ENCODE assay signal across 20 cellular contexts in the genomic region with DNA sequence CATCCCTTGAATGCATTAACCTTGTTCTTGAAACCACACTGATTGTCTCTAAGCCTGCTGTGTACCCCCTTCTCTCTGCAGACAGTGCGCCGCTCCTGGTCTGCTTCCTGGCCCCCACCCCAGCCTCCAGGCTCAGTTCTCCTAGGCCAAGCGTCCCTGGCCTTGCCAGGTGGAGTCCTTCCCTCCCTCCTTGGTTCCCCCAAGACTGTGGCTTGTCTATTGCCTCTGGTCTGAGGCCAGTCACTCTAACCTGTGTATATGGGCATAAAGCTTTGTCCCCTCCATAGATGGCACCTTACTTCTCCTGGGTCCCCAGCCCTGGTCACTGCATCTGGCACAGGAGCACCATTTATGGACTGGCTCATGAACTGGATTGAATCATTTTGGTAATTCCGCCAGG.
"Had no signal": no experiment of that assay in that cellular context is flagged by ENCODE, and none has a peak within 500 bp of the region (broad histone marks: within the 10 kb centered on the region; RNA-seq: fewer than 3 reads in every experiment).

No MANE protein-coding gene starts in this region.

- H3K27me3 ChIP-seq: gastrocnemius medialis, neutrophil, right atrium auricular region, stomach, thyroid gland had no signal

- H3K36me3 ChIP-seq: gastrocnemius medialis, lower lobe of right lung, neutrophil, right atrium auricular region, stomach, thyroid gland had no signal

- DNase-seq: cortex of kidney; effector memory CD8-positive, alpha-beta T cell; foreskin fibroblast; gastrocnemius medialis; head of caudate nucleus; left ventricle myocardium superior; lower lobe of right lung; naive thymus-derived CD8-positive, alpha-beta T cell; stimulated activated CD4-positive, alpha-beta T cell treated with anti-CD3 and anti-CD28 coated beads, Interleukin-2, amount 100 ng/mL, for 24 hours; stimulated activated CD4-positive, alpha-beta T cell treated with anti-CD3 and anti-CD28 coated beads, Interleukin-4, amount 100 ng/mL, for 24 hours; stimulated activated naive B cell treated with anti-CD40 and anti-IgM and Interleukin-4, amounts not matched to agents 10 μg/mL and 1 μg/mL and 100 μg/mL, for 72 hours; stomach; trophoblast cell had no signal

- ATAC-seq: effector memory CD8-positive, alpha-beta T cell; gastrocnemius medialis; left ventricle myocardium superior; lower lobe of right lung; naive thymus-derived CD8-positive, alpha-beta T cell; sciatic nerve; stimulated activated naive B cell treated with anti-CD40 and anti-IgM and Interleukin-4, amounts not matched to agents 10 μg/mL and 1 μg/mL and 100 μg/mL, for 72 hours had no signal

- H3K27ac ChIP-seq: gastrocnemius medialis, lower lobe of right lung, neutrophil, parathyroid adenoma, right atrium auricular region, stomach, thyroid gland had no signal

- H3K4me3 Mint-ChIP-seq: effector memory CD8-positive, alpha-beta T cell; naive thymus-derived CD8-positive, alpha-beta T cell; stimulated activated naive B cell treated with anti-CD40 and anti-IgM and Interleukin-4, amounts not matched to agents 10 μg/mL and 1 μg/mL and 100 μg/mL, for 72 hours had no signal

- H3K4me1 Mint-ChIP-seq: stimulated activated naive B cell treated with anti-CD40 and anti-IgM and Interleukin-4, amounts not matched to agents 10 μg/mL and 1 μg/mL and 100 μg/mL, for 72 hours had no signal

- H3K27ac Mint-ChIP-seq: progenitor cell of endocrine pancreas; stimulated activated naive B cell treated with anti-CD40 and anti-IgM and Interleukin-4, amounts not matched to agents 10 μg/mL and 1 μg/mL and 100 μg/mL, for 72 hours had no signal

- H3K9me3 Mint-ChIP-seq: effector memory CD8-positive, alpha-beta T cell; naive thymus-derived CD8-positive, alpha-beta T cell; stimulated activated naive B cell treated with anti-CD40 and anti-IgM and Interleukin-4, amounts not matched to agents 10 μg/mL and 1 μg/mL and 100 μg/mL, for 72 hours had no signal

- H3K4me1 ChIP-seq: lower lobe of right lung, right atrium auricular region had no signal

- H3K36me3 Mint-ChIP-seq: naive thymus-derived CD8-positive, alpha-beta T cell; stimulated activated naive B cell treated with anti-CD40 and anti-IgM and Interleukin-4, amounts not matched to agents 10 μg/mL and 1 μg/mL and 100 μg/mL, for 72 hours had no signal

- H3K9me3 ChIP-seq: gastrocnemius medialis, lower lobe of right lung, neutrophil, right atrium auricular region, stomach, thyroid gland had no signal

- H3K4me3 ChIP-seq: gastrocnemius medialis, lower lobe of right lung, right atrium auricular region, smooth muscle cell, stomach, thyroid gland had no signal
